In the genomic region with DNA sequence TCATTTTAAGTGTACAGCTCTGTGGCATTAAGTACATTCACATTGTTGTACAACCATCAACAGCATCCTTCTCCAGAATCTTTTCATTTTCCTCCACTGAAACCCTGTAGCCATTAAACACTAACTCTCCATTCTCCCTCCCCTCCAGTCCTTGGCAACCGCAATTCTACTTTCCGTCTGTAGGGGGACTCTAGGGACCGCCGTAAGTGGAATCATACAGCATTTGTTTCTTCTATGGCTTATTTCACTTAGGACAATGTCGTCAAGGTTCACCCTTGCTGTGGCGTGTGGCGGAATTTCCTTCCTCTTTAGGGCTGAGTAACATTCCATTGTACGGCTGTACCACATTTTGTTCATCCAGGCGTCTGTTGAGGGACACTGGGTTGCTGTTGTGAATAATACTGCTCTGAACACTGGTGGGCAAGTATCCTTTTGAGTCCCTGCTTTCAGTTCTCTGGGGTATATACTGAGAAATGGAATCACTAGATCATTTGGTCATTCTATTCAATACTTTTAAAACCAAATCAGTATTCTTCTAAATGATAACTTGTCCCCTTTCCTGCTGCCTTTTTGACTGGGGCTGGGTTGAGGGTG, we compare ENCODE assay signal across 8 cellular contexts. TPM values are rescaled to one million over a fixed set of nuclear protein-coding genes. Genes with fewer than 3 reads are reported as not detected.
DNase-seq lines count a peak whose midpoint lies in the region; ATAC-seq and TF ChIP-seq lines count a peak whose summit lies in the region.

No MANE protein-coding gene starts in this region.

- H3K36me3 ChIP-seq in esophagus muscularis mucosa = no peaks in the 10 kb centered on the region
- no peaks in the 10 kb centered on the region for H3K36me3 ChIP-seq in spleen

- TF ChIP-seq EP300 in esophagus muscularis mucosa (IDR thresholded peaks at IDR 0.05) = no peak

- peaks cover 0 to 16% (median 13%) of the 10 kb centered on the region in 4 donors for H3K4me1 ChIP-seq in esophagus muscularis mucosa
- H3K4me1 ChIP-seq in spleen = peaks cover 3 to 64% (median 28%) of the 10 kb centered on the region in 6 donors

- ATAC-seq in HG02678 (IDR thresholded peaks at IDR 0.05; ENCODE audit: unreplicated experiment) = no peak

- H3K27me3 ChIP-seq in esophagus muscularis mucosa = no peaks in the 10 kb centered on the region
- H3K27me3 ChIP-seq in spleen (replicated peaks in 1 of 7) = no peaks in the 10 kb centered on the region

- no peak overlapping the region for H3K4me3 ChIP-seq in esophagus muscularis mucosa
- H3K4me3 ChIP-seq in spleen = no peak overlapping the region

- H3K9me3 ChIP-seq in esophagus muscularis mucosa (no peaks in the 10 kb centered on the region), spleen (no peaks in the 10 kb centered on the region)

- TF ChIP-seq POLR2A in esophagus muscularis mucosa (IDR thresholded peaks at IDR 0.05; ENCODE audit: low read depth) (no peak), spleen (IDR thresholded peaks at IDR 0.05) (no peak)

- DNase-seq in NCI-H1436 (lab: John Stamatoyannopoulos, UW) (peak; percentile 32), NCI-H1436 treated with DMSO at 0.1 percent for 48 hours (lab: John Stamatoyannopoulos, UW) (no peak), NAMALWA (ENCODE audit: low spot score) (peak; percentile 78), esophagus muscularis mucosa (ENCODE audit: extremely low spot score) (no peak), spleen (no peak), NCI-H2107 treated with DMSO at 0.1 percent for 48 hours (lab: John Stamatoyannopoulos, UW; ENCODE audit: unreplicated experiment) (no peak)
- DNase-seq in activated CD4-positive, alpha-beta T cell treated with anti-CD3 and anti-CD28 coated beads, Interleukin-2, amount 50 U/mL, for 1 hour = peak; percentile 36

- intact Hi-C loops in esophagus muscularis mucosa (cut with DNase I) = no loop called here
- intact Hi-C loops in spleen (cut with DNase I; ENCODE audit: low total_unique reads) = no loop called here

- H3K27ac ChIP-seq in esophagus muscularis mucosa (replicated peaks in 1 of 4) = no peak overlapping the region
- H3K27ac ChIP-seq in spleen = peak overlapping the region in 2 of 8 donors; percentile 1 to 20

- peak; percentile 45 to 76 (median 48) for TF ChIP-seq CTCF in esophagus muscularis mucosa (IDR thresholded peaks at IDR 0.05)
- peak; percentile 29 to 87 (median 79) for TF ChIP-seq CTCF in spleen (IDR thresholded peaks at IDR 0.05 in 8 of 11, conservative IDR thresholded peaks at IDR 0.05 in 3 of 11)

- WGBS in esophagus muscularis mucosa = 64% methylated on average over 9 of the region's 9 CpGs
- 32 to 57% (median 40%) methylated on average over 9 of the region's 9 CpGs for WGBS in spleen, 5 donors

RNA-seq across cellular contexts. Expression of gene PPP1R3G, which starts 50.7 kb away (rescaled TPM):
- total RNA-seq in esophagus muscularis mucosa (1 to 10 TPM; 3.0 to 7.9 (median 5.5) TPM), spleen (10 to 100 TPM in 1 of 7 donors, 1 to 10 TPM in 6; 2.2 to 10.1 (median 5.0) TPM)
- polyA plus RNA-seq in spleen = 1 to 10 TPM in 1 of 3 donors, under 1 TPM in 2; 0.54 to 2.0 (median 0.93) TPM

Comparison
In these comparisons a context has a peak if more than half of its experiments do, and no peak if none do; other contexts are left out.
1. DNase-seq: peak in NCI-H1436 (single experiment), NAMALWA (single experiment) and activated CD4-positive, alpha-beta T cell treated with anti-CD3 and anti-CD28 coated beads, Interleukin-2, amount 50 U/mL, for 1 hour (single experiment); none in NCI-H1436 treated with DMSO at 0.1 percent for 48 hours (single experiment), esophagus muscularis mucosa (single experiment), spleen (single experiment) and NCI-H2107 treated with DMSO at 0.1 percent for 48 hours (single experiment).